Comparison of ENCODE assay signal across 8 cellular contexts in genomic region chr15:73991726-73992593, GRCh38. TPM values are rescaled to one million over a fixed set of nuclear protein-coding genes. Genes with fewer than 3 reads are reported as not detected.
DNase-seq lines count a peak whose midpoint lies in the region; ATAC-seq and TF ChIP-seq lines count a peak whose summit lies in the region.

Gene STOML1, minus strand, starts transcription at chr15:73992295. Its CDS starts 72 bp downstream, at chr15:73992223.

- peak within 1 kb of the TSS; percentile 78 for H3K4me3 Mint-ChIP-seq in chondrocyte (ENCODE audit: unreplicated experiment)

- no peaks in the 10 kb centered on the region for H3K27me3 Mint-ChIP-seq in chondrocyte (ENCODE audit: low read depth)

- H3K27me3 ChIP-seq in kidney epithelial cell (ENCODE audit: control insufficient read depth, insufficient read depth, low read length) = no peaks in the 10 kb centered on the region

- TF ChIP-seq CTCF in chondrocyte (IDR thresholded peaks at IDR 0.05) (peak; percentile 90), kidney epithelial cell (IDR thresholded peaks at IDR 0.05; ENCODE audit: insufficient read depth, low read length, poor library complexity, severe bottlenecking) (peak; percentile 67)

- H3K9me3 Mint-ChIP-seq in chondrocyte (ENCODE audit: low read depth) = no peaks in the 10 kb centered on the region

- H3K36me3 ChIP-seq in kidney epithelial cell (ENCODE audit: control insufficient read depth, insufficient read depth, low read length) = no peaks in the 10 kb centered on the region

- DNase-seq in AG20443 (ENCODE audit: low spot score) = peak; percentile 97
- DNase-seq in NCI-H446 treated with DMSO at 0.1 percent for 48 hours (lab: John Stamatoyannopoulos, UW) = peak; percentile 70
- DNase-seq in activated CD4-positive, alpha-beta T cell treated with anti-CD3 and anti-CD28 coated beads for 1 hour = peak; percentile 90
- DNase-seq in chondrocyte (ENCODE audit: low spot score) = peak; percentile 97
- DNase-seq in kidney epithelial cell (ENCODE audit: low read depth) = no peak
- DNase-seq in stimulated activated CD4-positive, alpha-beta T cell treated with anti-CD3 and anti-CD28 coated beads, Interleukin-15, amount 100 ng/mL, for 24 hours = peak; percentile 96

- peaks cover 85% of the 10 kb centered on the region for H3K4me1 Mint-ChIP-seq in chondrocyte (ENCODE audit: low read depth)

- H3K36me3 Mint-ChIP-seq in chondrocyte (ENCODE audit: low read depth) = no peaks in the 10 kb centered on the region

- H3K4me3 ChIP-seq in kidney epithelial cell (ENCODE audit: low read depth, low read length) = peak within 1 kb of the TSS; percentile 74

- peak; percentile 70 for ATAC-seq in GM19023 (IDR thresholded peaks at IDR 0.05; ENCODE audit: unreplicated experiment)
- peak; percentile 60 for ATAC-seq in HG03196 (IDR thresholded peaks at IDR 0.05; ENCODE audit: unreplicated experiment)

- peak within 1 kb of the TSS; percentile 69 for H3K27ac Mint-ChIP-seq in chondrocyte (ENCODE audit: unreplicated experiment)

RNA-seq across cellular contexts. Expression of gene STOML1, which starts in this region (rescaled TPM):
- total RNA-seq in chondrocyte (18.0 to 26.4 TPM (median 18.9 TPM) in 3 replicates), kidney epithelial cell (13.6 and 18.3 TPM in 2 replicates)
